8 cellular contexts compared by ENCODE assay signal in genomic region chr7:133081119-133081604, GRCh38. TPM values are rescaled to one million over a fixed set of nuclear protein-coding genes. Genes with fewer than 3 reads are reported as not detected.
DNase-seq lines count a peak whose midpoint lies in the region; ATAC-seq and TF ChIP-seq lines count a peak whose summit lies in the region.

No MANE protein-coding gene starts in this region.

- H3K9me2 ChIP-seq in OCI-LY1 (ENCODE audit: low read depth, low read length), result no peaks in the 10 kb centered on the region

- H4K20me1 ChIP-seq in OCI-LY1 (ENCODE audit: insufficient read depth, low read length), result 0 out of 2 replicates have a peak, but pooled peaks cover 3% of the 10 kb centered on the region

- no peaks in the 10 kb centered on the region for H3K27me3 ChIP-seq in OCI-LY1 (ENCODE audit: insufficient read depth, low read length)
- H3K27me3 ChIP-seq in stomach, result no peaks in the 10 kb centered on the region

- H3K27ac ChIP-seq in OCI-LY1 (ENCODE audit: low read depth, low read length, poor library complexity, severe bottlenecking) (peak overlapping the region; percentile 54), stomach (peak overlapping the region; percentile 80 to 89 (median 84))

- peaks cover 3% of the 10 kb centered on the region for H3K27me3 Mint-ChIP-seq in brain

- peak overlapping the region; percentile 82 for H3K9ac ChIP-seq in OCI-LY1 (ENCODE audit: low read length)

- peaks cover 20% of the 10 kb centered on the region for H3K36me3 Mint-ChIP-seq in brain

- intact Hi-C loops in stomach (cut with DNase I; ENCODE audit: low total_unique reads), result no loop called here

- H2AFZ ChIP-seq in OCI-LY1 (ENCODE audit: low read length), result no peak overlapping the region

- peak overlapping the region; percentile 93 to 98 (median 96) for H3K4me3 Mint-ChIP-seq in brain

- H3K4me2 ChIP-seq in OCI-LY1 (ENCODE audit: low read length), result peak overlapping the region; percentile 99

- peak overlapping the region; percentile 76 for H3K4me3 ChIP-seq in OCI-LY1 (ENCODE audit: low read depth, low read length, poor library complexity, severe bottlenecking)
- H3K4me3 ChIP-seq in stomach, result peak overlapping the region; percentile 80 to 88 (median 87)

- H3K9me3 Mint-ChIP-seq in brain, result peaks cover 0 to 3% (median 0%) of the 10 kb centered on the region in 5 experiments

- WGBS in stomach, 5 donors, result 1 to 5% (median 3%) methylated on average over 8 of the region's 8 CpGs

- peak; percentile 34 for DNase-seq in EL
- DNase-seq in kidney tubule cell (ENCODE audit: low spot score), result peak; percentile 23
- no peak for DNase-seq in stomach
- DNase-seq in SW480 (ENCODE audit: low spot score), result no peak

- no peaks in the 10 kb centered on the region for H3F3A ChIP-seq in OCI-LY1 (ENCODE audit: insufficient read depth, low read length)

- ATAC-seq in HG02678 (IDR thresholded peaks at IDR 0.05; ENCODE audit: unreplicated experiment) (no peak), GM18505 (IDR thresholded peaks at IDR 0.05; ENCODE audit: unreplicated experiment) (no peak)

- H3K4me1 Mint-ChIP-seq in brain, result peaks cover 48% of the 10 kb centered on the region

- H3K4me1 ChIP-seq in OCI-LY1 (ENCODE audit: insufficient read depth, low read length, severe bottlenecking), result peaks cover 32% of the 10 kb centered on the region
- H3K4me1 ChIP-seq in stomach, result peaks cover 9 to 42% (median 19%) of the 10 kb centered on the region in 4 donors

- H3K79me2 ChIP-seq in OCI-LY1 (ENCODE audit: insufficient read depth, low read length), result peaks cover 56% of the 10 kb centered on the region

- H3K9me3 ChIP-seq in OCI-LY1 (ENCODE audit: low read length), result no peaks in the 10 kb centered on the region
- H3K9me3 ChIP-seq in stomach, result no peaks in the 10 kb centered on the region

- H3K27ac Mint-ChIP-seq in brain, result peak overlapping the region; percentile 90 to 98 (median 92)

- H3K36me3 ChIP-seq in OCI-LY1 (ENCODE audit: insufficient read depth, low read length) (peaks cover 33% of the 10 kb centered on the region), stomach (peaks cover 0 to 5% (median 0%) of the 10 kb centered on the region in 4 donors)

- no peak for TF ChIP-seq CTCF in OCI-LY1 (IDR thresholded peaks at IDR 0.05; ENCODE audit: low read length)
- no peak for TF ChIP-seq CTCF in brain (conservative IDR thresholded peaks at IDR 0.05)
- TF ChIP-seq CTCF in stomach (IDR thresholded peaks at IDR 0.05), result no peak

- TF ChIP-seq POLR2A in stomach (IDR thresholded peaks at IDR 0.05), result no peak
- no peak for TF ChIP-seq POLR2A in GM18505 (IDR thresholded peaks at IDR 0.05; ENCODE audit: borderline replicate concordance, extremely low read depth, insufficient read depth, insufficient read length)

- no peak for TF ChIP-seq EP300 in stomach (IDR thresholded peaks at IDR 0.05)

RNA-seq across cellular contexts. Expression of gene CHCHD3, which starts 0.7 kb away (rescaled TPM):
- 96.1 TPM for polyA plus RNA-seq in brain (ENCODE audit: insufficient read depth, low read depth, low replicate concordance)
- total RNA-seq in stomach, result 10 to 100 TPM in 4 of 5 donors, 1 to 10 TPM in 1; 5.8 to 90.9 (median 40.2) TPM
- 10 to 100 TPM; 23.0 to 40.3 (median 39.6) TPM for polyA plus RNA-seq in stomach

Comparison
In these comparisons a context has a peak if more than half of its experiments do, and no peak if none do; other contexts are left out.
1. DNase-seq: peak in EL (single experiment) and kidney tubule cell (single experiment); none in stomach (single experiment) and SW480 (single experiment).